8 cellular contexts compared by ENCODE assay signal in genomic region chr6:82589509-82590206, GRCh38.
DNase-seq lines count a peak whose midpoint lies in the region; ATAC-seq and TF ChIP-seq lines count a peak whose summit lies in the region.

No MANE protein-coding gene starts in this region.

- no TSS peak for BruUV-seq in PC-9 (replicated peaks; lab: Mats Ljungman, UMichigan)

- H3K36me3 ChIP-seq in PC-9 (ENCODE audit: low read depth) = no peaks in the 10 kb centered on the region

- H3K9me3 ChIP-seq in PC-9 (ENCODE audit: insufficient read depth, low read depth) = no peaks in the 10 kb centered on the region

- H3K27me3 Mint-ChIP-seq in glutamatergic neuron (ENCODE audit: unreplicated experiment) = no peaks in the 10 kb centered on the region
- no peaks in the 10 kb centered on the region for H3K27me3 Mint-ChIP-seq in T-helper 2 cell treated with Interferon-gamma antibody and Interleukin-4, amounts not matched to agents 5 μg/mL and 100 μg/mL, for 36 hours (ENCODE audit: low read depth)

- TF ChIP-seq CTCF in C4-2B (conservative IDR thresholded peaks at IDR 0.05) (peak; percentile 19), PC-9 (conservative IDR thresholded peaks at IDR 0.05) (peak; percentile 42; the same call in 1 of the 2 replicates), glutamatergic neuron (IDR thresholded peaks at IDR 0.05; ENCODE audit: partially characterized antibody, unreplicated experiment) (no peak)

- no peaks in the 10 kb centered on the region for H3K79me2 ChIP-seq in PC-9 (ENCODE audit: low read depth)

- no peaks in the 10 kb centered on the region for H3K27me3 ChIP-seq in PC-9 (ENCODE audit: insufficient read depth, low read depth)

- H3K4me3 Mint-ChIP-seq in glutamatergic neuron (ENCODE audit: unreplicated experiment) = no peak overlapping the region
- H3K4me3 Mint-ChIP-seq in T-helper 2 cell treated with Interferon-gamma antibody and Interleukin-4, amounts not matched to agents 5 μg/mL and 100 μg/mL, for 36 hours = no peak overlapping the region

- no peak overlapping the region for H3K4me2 ChIP-seq in PC-9

- DNase-seq in PC-9 = peak; percentile 6 to 62
- DNase-seq in glutamatergic neuron = peak; percentile 68
- DNase-seq in anterior cingulate cortex (lab: John Stamatoyannopoulos, UW) = no peak
- DNase-seq in T-helper 2 cell treated with Interferon-gamma antibody and Interleukin-4, amounts not matched to agents 5 μg/mL and 100 μg/mL, for 36 hours (ENCODE audit: low spot score) = no peak
- DNase-seq in cardiac septum (ENCODE audit: low spot score) = no peak

- no peaks in the 10 kb centered on the region for H4K20me1 ChIP-seq in PC-9 (ENCODE audit: insufficient read depth)

- no peaks in the 10 kb centered on the region for H3K9me2 ChIP-seq in PC-9 (ENCODE audit: insufficient read depth)

- peaks cover 18% of the 10 kb centered on the region; the same call in 1 of the 2 replicates for H3K4me1 ChIP-seq in PC-9 (replicated peaks; ENCODE audit: insufficient read depth)

- no peak overlapping the region for H3K27ac Mint-ChIP-seq in glutamatergic neuron (ENCODE audit: unreplicated experiment)
- H3K27ac Mint-ChIP-seq in T-helper 2 cell treated with Interferon-gamma antibody and Interleukin-4, amounts not matched to agents 5 μg/mL and 100 μg/mL, for 36 hours = no peak overlapping the region

- peaks cover 5% of the 10 kb centered on the region for H3K4me1 Mint-ChIP-seq in glutamatergic neuron (ENCODE audit: low read depth, unreplicated experiment)
- peaks cover 1% of the 10 kb centered on the region for H3K4me1 Mint-ChIP-seq in T-helper 2 cell treated with Interferon-gamma antibody and Interleukin-4, amounts not matched to agents 5 μg/mL and 100 μg/mL, for 36 hours (ENCODE audit: low read depth)

- ATAC-seq in GM18907 (IDR thresholded peaks at IDR 0.05; ENCODE audit: unreplicated experiment) (peak; percentile 76), HG03378 (IDR thresholded peaks at IDR 0.05; ENCODE audit: unreplicated experiment) (peak; percentile 77)

- no peak overlapping the region for H2AFZ ChIP-seq in PC-9

- no peak overlapping the region for H3K4me3 ChIP-seq in PC-9

- H3F3A ChIP-seq in PC-9 (ENCODE audit: insufficient read depth, low read depth) = no peaks in the 10 kb centered on the region

- intact Hi-C loops in PC-9 (cut with micrococcal nuclease; ENCODE audit: unreplicated experiment) = loop anchor here (2.0 to 5.0 kb wide), 4 partner anchors 227 to 465 kb away; partner anchors contain the start of gene TPBG
- intact Hi-C loops in cardiac septum (cut with DNase I) = no loop called here

- POLR2A ChIA-PET in PC-9 (lab: Charles Lee; ENCODE audit: unreplicated experiment) = no interaction called here

- H3K27ac ChIP-seq in C4-2B (no peak overlapping the region), PC-9 (no peak overlapping the region)

- H3K9me3 Mint-ChIP-seq in glutamatergic neuron (ENCODE audit: unreplicated experiment) = peaks cover 3% of the 10 kb centered on the region
- H3K9me3 Mint-ChIP-seq in T-helper 2 cell treated with Interferon-gamma antibody and Interleukin-4, amounts not matched to agents 5 μg/mL and 100 μg/mL, for 36 hours = no peaks in the 10 kb centered on the region

- CTCF ChIA-PET in PC-9 (lab: Charles Lee) = no interaction called here

- H3K36me3 Mint-ChIP-seq in glutamatergic neuron (ENCODE audit: unreplicated experiment) = no peaks in the 10 kb centered on the region
- no peaks in the 10 kb centered on the region for H3K36me3 Mint-ChIP-seq in T-helper 2 cell treated with Interferon-gamma antibody and Interleukin-4, amounts not matched to agents 5 μg/mL and 100 μg/mL, for 36 hours (ENCODE audit: low read depth)

Comparison
In these comparisons a context has a peak if more than half of its experiments do, and no peak if none do; other contexts are left out.
1. DNase-seq: peak in PC-9 (2 of 2) and glutamatergic neuron (single experiment); none in anterior cingulate cortex (0 of 58), T-helper 2 cell treated with Interferon-gamma antibody and Interleukin-4, amounts not matched to agents 5 μg/mL and 100 μg/mL, for 36 hours (single experiment) and cardiac septum (single experiment).